6 cellular contexts compared by ENCODE assay signal in genomic region chr4:129783596-129783995, GRCh38.
"Had no signal": no experiment of that assay in that cellular context is flagged by ENCODE, and none has a peak within 500 bp of the region (broad histone marks: within the 10 kb centered on the region; RNA-seq: fewer than 3 reads in every experiment).

No MANE protein-coding gene starts in this region.

- H3K4me3 ChIP-seq: K562 had no signal

- H3K4me1 Mint-ChIP-seq: IgD-negative memory B cell had no signal

- H3K36me3 Mint-ChIP-seq: IgD-negative memory B cell had no signal

- DNase-seq: IMR-90, KBM-7, KG1 had no signal

- H3K27me3 Mint-ChIP-seq: IgD-negative memory B cell had no signal

- H3K27ac ChIP-seq: HL-60 had no signal

- H3K27ac Mint-ChIP-seq: IgD-negative memory B cell had no signal

- H3K4me3 Mint-ChIP-seq: IgD-negative memory B cell had no signal
